In genomic region chr11:96147186-96147585, GRCh38 we compare ENCODE assay signal across 19 cellular contexts.
"Had no signal": no experiment of that assay in that cellular context is flagged by ENCODE, and none has a peak within 500 bp of the region (broad histone marks: within the 10 kb centered on the region; RNA-seq: fewer than 3 reads in every experiment).

No MANE protein-coding gene starts in this region.

- H3K4me1 Mint-ChIP-seq: activated CD8-positive, alpha-beta memory T cell treated with anti-CD3 and anti-CD28 coated beads, Interleukin-2, amount 10 ng/mL, durations not matched to agents 7 days and 5 days had no signal

- H3K27ac Mint-ChIP-seq: activated CD8-positive, alpha-beta memory T cell treated with anti-CD3 and anti-CD28 coated beads, Interleukin-2, amount 10 ng/mL, durations not matched to agents 7 days and 5 days; dendritic cell treated with granulocyte-macrophage colony-stimulating factor and Interleukin-4, amounts not matched to agents 40 ng/mL and 50 ng/mL, for 4 days had no signal

- H3K9me3 ChIP-seq: esophagus muscularis mucosa, psoas muscle, testis had no signal

- H3K9me3 Mint-ChIP-seq: dendritic cell treated with granulocyte-macrophage colony-stimulating factor and Interleukin-4, amounts not matched to agents 40 ng/mL and 50 ng/mL, for 4 days; naive thymus-derived CD8-positive, alpha-beta T cell; stimulated activated naive CD8-positive, alpha-beta T cell treated with anti-CD3 and anti-CD28 coated beads, Interleukin-15, amount 100 ng/mL, for 72 hours had no signal

- ATAC-seq: activated CD8-positive, alpha-beta memory T cell treated with anti-CD3 and anti-CD28 coated beads, Interleukin-2, amount 10 ng/mL, durations not matched to agents 7 days and 5 days; left colon; naive thymus-derived CD8-positive, alpha-beta T cell; psoas muscle; sciatic nerve; stimulated activated naive CD8-positive, alpha-beta T cell treated with anti-CD3 and anti-CD28 coated beads, Interleukin-15, amount 100 ng/mL, for 72 hours had no signal

- DNase-seq: activated CD4-positive, alpha-beta T cell treated with anti-CD3 and anti-CD28 coated beads, Interleukin-2, amount 50 U/mL, for 4 hours; activated CD4-positive, CD25-positive, alpha-beta regulatory T cell treated with anti-CD3 and anti-CD28 coated beads, Interleukin-2, amount 50 U/mL, for 72 hours; activated CD8-positive, alpha-beta memory T cell treated with anti-CD3 and anti-CD28 coated beads, Interleukin-2, amount 10 ng/mL, durations not matched to agents 7 days and 5 days; activated gamma-delta T cell treated with Interleukin-2 at 50 U/mL for 16 hours; activated T-cell treated with anti-CD3 and anti-CD28 coated beads, Interleukin-2, amount 50 U/mL, for 48 hours; central memory CD4-positive, alpha-beta T cell; foreskin fibroblast; left colon; naive thymus-derived CD8-positive, alpha-beta T cell; occipital lobe; psoas muscle; stimulated activated CD4-positive, alpha-beta T cell treated with anti-CD3 and anti-CD28 coated beads, Interleukin-4, amount 100 ng/mL, for 1 hour; stimulated activated CD8-positive, alpha-beta memory T cell treated with anti-CD3 and anti-CD28 coated beads, Interleukin-4, amount 100 ng/mL, for 48 hours; stimulated activated naive CD8-positive, alpha-beta T cell treated with anti-CD3 and anti-CD28 coated beads, Interleukin-15, amount 100 ng/mL, for 72 hours; testis had no signal

- H3K36me3 ChIP-seq: esophagus muscularis mucosa had no signal

- H3K4me3 Mint-ChIP-seq: activated CD8-positive, alpha-beta memory T cell treated with anti-CD3 and anti-CD28 coated beads, Interleukin-2, amount 10 ng/mL, durations not matched to agents 7 days and 5 days; dendritic cell treated with granulocyte-macrophage colony-stimulating factor and Interleukin-4, amounts not matched to agents 40 ng/mL and 50 ng/mL, for 4 days; stimulated activated naive CD8-positive, alpha-beta T cell treated with anti-CD3 and anti-CD28 coated beads, Interleukin-15, amount 100 ng/mL, for 72 hours had no signal

- H3K4me1 ChIP-seq: psoas muscle, testis had no signal

- H3K27ac ChIP-seq: esophagus muscularis mucosa, psoas muscle, testis had no signal

- H3K36me3 Mint-ChIP-seq: activated CD8-positive, alpha-beta memory T cell treated with anti-CD3 and anti-CD28 coated beads, Interleukin-2, amount 10 ng/mL, durations not matched to agents 7 days and 5 days had no signal

- H3K4me3 ChIP-seq: esophagus muscularis mucosa, lung, psoas muscle, testis had no signal

- H3K27me3 Mint-ChIP-seq: activated CD8-positive, alpha-beta memory T cell treated with anti-CD3 and anti-CD28 coated beads, Interleukin-2, amount 10 ng/mL, durations not matched to agents 7 days and 5 days; naive thymus-derived CD8-positive, alpha-beta T cell; stimulated activated naive CD8-positive, alpha-beta T cell treated with anti-CD3 and anti-CD28 coated beads, Interleukin-15, amount 100 ng/mL, for 72 hours had no signal

- H3K27me3 ChIP-seq: esophagus muscularis mucosa, testis had no signal
